21 cellular contexts compared by ENCODE assay signal in genomic region chr20:36315545-36316351, GRCh38. TPM values are rescaled to one million over a fixed set of nuclear protein-coding genes. Genes with fewer than 3 reads are reported as not detected.
DNase-seq lines count a peak whose midpoint lies in the region; ATAC-seq, FAIRE-seq and TF ChIP-seq lines count a peak whose summit lies in the region.
"Had no signal": no experiment of that assay in that cellular context is flagged by ENCODE, and none has a peak within 500 bp of the region (broad histone marks: within the 10 kb centered on the region; RNA-seq: fewer than 3 reads in every experiment).

No MANE protein-coding gene starts in this region.

- TF ChIP-seq CTCF in K562 (IDR thresholded peaks at IDR 0.05 in 2 of 3, conservative IDR thresholded peaks at IDR 0.05 in 1 of 3; ENCODE audit: insufficient read depth in 2 of 3, low read depth in 1 of 3, low read length in 3 of 3), result no peak
- TF ChIP-seq CTCF in BE2C (IDR thresholded peaks at IDR 0.05; ENCODE audit: low read depth, low read length), result no peak

- BruUV-seq in K562 (replicated peaks; lab: Mats Ljungman, UMichigan), result no TSS peak

- H3K9me3 ChIP-seq in K562 (replicated peaks; ENCODE audit: control insufficient read depth, insufficient read depth, low read depth, low read length), result no peaks in the 10 kb centered on the region
- no peaks in the 10 kb centered on the region for H3K9me3 ChIP-seq in BE2C
- H3K9me3 ChIP-seq: ascending aorta; BLaER1 treated with 17β-estradiol and CSF1 and Interleukin-3, amounts not matched to agents 10 nM and 100 nM had no signal

- WGBS in K562 (ENCODE audit: insufficient coverage, low coverage, missing lambda C conversion rate), result under 1% methylated on average over 11 of the region's 11 CpGs

- ATAC-seq in K562, result peak; percentile 53
- ATAC-seq: left colon; natural killer cell; stimulated activated effector memory CD8-positive, alpha-beta T cell treated with anti-CD3 and anti-CD28 coated beads, Interleukin-12 subunit alpha, Interleukin-12 subunit beta, amount 100 ng/mL, for 72 hours had no signal

- H3K4me2 ChIP-seq in K562 (ENCODE audit: insufficient read depth, low read length), result no peak overlapping the region
- H3K4me2 ChIP-seq: BLaER1 treated with 17β-estradiol and CSF1 and Interleukin-3, amounts not matched to agents 10 nM and 100 nM had no signal

- no peak overlapping the region for H2AFZ ChIP-seq in K562 (ENCODE audit: low read depth, low read length)
- H2AFZ ChIP-seq: parathyroid adenoma had no signal

- no peak for TF ChIP-seq POLR2A in K562 (conservative IDR thresholded peaks at IDR 0.05)
- no peak for TF ChIP-seq POLR2A in erythroblast (IDR thresholded peaks at IDR 0.05; ENCODE audit: low read length)

- no peaks in the 10 kb centered on the region for H3K79me2 ChIP-seq in K562 (ENCODE audit: control insufficient read depth, insufficient read depth, low read length)
- H3K79me2 ChIP-seq: parathyroid adenoma had no signal

- no peak for TF ChIP-seq EP300 in K562 (IDR thresholded peaks at IDR 0.05; ENCODE audit: low read length)

- no peak overlapping the region for H3K4me3 ChIP-seq in K562
- no peak overlapping the region for H3K4me3 ChIP-seq in BE2C (ENCODE audit: low read depth, low read length)
- H3K4me3 ChIP-seq: ascending aorta; BLaER1 treated with 17β-estradiol and CSF1 and Interleukin-3, amounts not matched to agents 10 nM and 100 nM had no signal

- H4K20me1 ChIP-seq in K562 (replicated peaks; ENCODE audit: control insufficient read depth, insufficient read depth, low read length), result peaks cover 5% of the 10 kb centered on the region; the same call in 1 of the 2 replicates

- H3K36me3 ChIP-seq in K562 (ENCODE audit: control insufficient read depth, insufficient read depth, low read length) (no peaks in the 10 kb centered on the region), BE2C (no peaks in the 10 kb centered on the region)
- H3K36me3 ChIP-seq: ascending aorta; BLaER1 treated with 17β-estradiol and CSF1 and Interleukin-3, amounts not matched to agents 10 nM and 100 nM had no signal

- no peak overlapping the region for H3K27ac ChIP-seq in K562 (ENCODE audit: extremely low read depth, low read depth, low read length)
- H3K27ac ChIP-seq: ascending aorta; BLaER1 treated with 17β-estradiol and CSF1 and Interleukin-3, amounts not matched to agents 10 nM and 100 nM; parathyroid adenoma had no signal

- peak; percentile 27 for DNase-seq in activated CD4-positive, CD25-positive, alpha-beta regulatory T cell treated with anti-CD3 and anti-CD28 coated beads, Interleukin-2, amount 50 U/mL, for 72 hours
- no peak for DNase-seq in activated CD4-positive, CD25-positive, alpha-beta regulatory T cell (lab: John Stamatoyannopoulos, UW)
- DNase-seq in NCI-H2029 (lab: John Stamatoyannopoulos, UW) (peak; percentile 71), K562 (ENCODE audit: extremely low read depth in 1 of 4, low spot score in 3 of 4) (peak in 1 of 4 experiments; percentile 4), posterior vena cava (ENCODE audit: low spot score) (peak; percentile 75), Ammon's horn (ENCODE audit: low spot score) (no peak), BE2C (no peak), erythroblast (lab: John Stamatoyannopoulos, UW) (no peak)
- DNase-seq: activated CD4-positive, alpha-beta T cell treated with anti-CD3 and anti-CD28 coated beads for 4 hours; activated naive CD4-positive, alpha-beta T cell treated with Interleukin-2 at 50 U/mL for 16 hours; effector memory CD4-positive, alpha-beta T cell; left colon; natural killer cell; NCI-H187 treated with DMSO at 0.1 percent for 48 hours had no signal

- in situ Hi-C loops in K562 (cut with MboI), result no loop called here

- no peak for FAIRE-seq in K562 (lab: Jason Lieb, UNC)
- FAIRE-seq: D721Med, GM18507, TTC549 had no signal

- intact Hi-C loops in K562 (cut with micrococcal nuclease), result no loop called here
- intact Hi-C loops in posterior vena cava (cut with DNase I), result no loop called here

- H3K9me1 ChIP-seq in K562 (ENCODE audit: control insufficient read depth, insufficient read depth, low read length), result no peaks in the 10 kb centered on the region

- POLR2A ChIA-PET in K562 (lab: Yijun Ruan, JAX), result interaction anchor here (0.7 to 1.1 kb wide), 2 partner anchors 16 to 127 kb away, joined by 3 to 5 read pairs; no protein-coding TSS in a partner anchor

- no peak for TF ChIP-seq RAD21 in K562 (CRISPR knock-in tag; conservative IDR thresholded peaks at IDR 0.05 in 1 of 2, IDR thresholded peaks at IDR 0.05 in 1 of 2)

- CTCF ChIA-PET in K562 (lab: Yijun Ruan, JAX; ENCODE audit: low intra/inter-chr PET ratio), result no interaction called here

- H3K27me3 ChIP-seq in K562 (ENCODE audit: control insufficient read depth in 2 of 2, insufficient read depth in 2 of 2, low read length in 2 of 2), result peaks cover 0 to 36% of the 10 kb centered on the region in 2 experiments; a peak in 4 of 5 replicates
- no peaks in the 10 kb centered on the region for H3K27me3 ChIP-seq in BE2C
- H3K27me3 ChIP-seq: ascending aorta had no signal

- peaks cover 0 to 6% of the 10 kb centered on the region in 2 experiments; a peak in 1 of 5 replicates for H3K4me1 ChIP-seq in K562 (replicated peaks in 1 of 2; ENCODE audit: control insufficient read depth in 2 of 2, insufficient read depth in 2 of 2, low read length in 2 of 2)
- H3K4me1 ChIP-seq in BE2C, result no peaks in the 10 kb centered on the region
- H3K4me1 ChIP-seq: ascending aorta; BLaER1 treated with 17β-estradiol and CSF1 and Interleukin-3, amounts not matched to agents 10 nM and 100 nM; parathyroid adenoma had no signal

- H3K9ac ChIP-seq in K562 (ENCODE audit: insufficient read depth in 1 of 2, low read depth in 2 of 2, low read length in 2 of 2), result no peak overlapping the region
- H3K9ac ChIP-seq: BLaER1 treated with 17β-estradiol and CSF1 and Interleukin-3, amounts not matched to agents 10 nM and 100 nM; parathyroid adenoma had no signal

TF ChIP-seq in K562, 482 proteins besides CTCF, POLR2A, EP300 and RAD21:
- no peak for TF ChIP-seq ZNF212 (CRISPR knock-in tag; IDR thresholded peaks at IDR 0.05)
- peak; percentile 40; the same call in 1 of the 2 replicates for TF ChIP-seq NFIC (IDR thresholded peaks at IDR 0.05)
- TF ChIP-seq FOXP4 (CRISPR knock-in tag; IDR thresholded peaks at IDR 0.05; ENCODE audit: borderline replicate concordance), result no peak
TF ChIP-seq in K562: peak in this region for 1.

RNA-seq across cellular contexts. Expression of gene DLGAP4, which starts 9.6 kb away (rescaled TPM):
- 20.3 and 54.2 TPM in 2 replicates for total RNA-seq in K562 (2011; cell fraction: chromatin; rRNA removed; ENCODE audit: low replicate concordance)
- 27.4 and 30.0 TPM in 2 replicates for total RNA-seq in K562 (2011; cell fraction: nucleolus; rRNA removed)
- 33.4 and 54.4 TPM in 2 replicates for total RNA-seq in K562 (2011; cell fraction: nucleoplasm; rRNA removed)
- total RNA-seq in K562 (2014; rRNA removed) (4.5 and 9.9 TPM in 2 replicates), K562 (2014; rRNA removed; fragmentation: Illumina TruSeq; extraction: Trizol) (2.3 and 3.2 TPM in 2 replicates), K562 (2015; rRNA removed; fragmentation: Illumina TruSeq; extraction: Trizol) (4.5 and 6.8 TPM in 2 replicates), K562 (2021) (26.1 and 34.1 TPM in 2 replicates), posterior vena cava (100 to 1,000 TPM; 116 to 141 TPM)
- polyA plus RNA-seq in K562 (2011; rRNA removed) (3.1 and 6.5 TPM in 2 replicates), K562 (2014; fragmentation: Illumina TruSeq; extraction: Trizol) (22.3 and 30.8 TPM in 2 replicates), K562 (2014; fragmentation: Nextera tagmentation; extraction: Ambion mirVana) (under 1 TPM; 0.31 to 0.74 TPM), K562 (2014; rRNA removed) (9.5 and 11.9 TPM in 2 replicates)
- 9.9 and 17.6 TPM in 2 replicates for polyA plus RNA-seq in K562 (2011; cell fraction: cytosol; rRNA removed)
- polyA plus RNA-seq in K562 (2011; cell fraction: nucleus; rRNA removed), result 20.7 and 29.9 TPM in 2 replicates
- polyA plus RNA-seq in K562 (2012), result 16.7 and 28.3 TPM in 2 replicates
- polyA minus RNA-seq in K562 (2011; rRNA and poly(A)+ RNA removed), result 4.4 and 5.6 TPM in 2 replicates
- 24.3 and 33.7 TPM in 2 replicates for polyA minus RNA-seq in K562 (2011; cell fraction: cytosol; rRNA and poly(A)+ RNA removed)
- 7.7 and 10.9 TPM in 2 replicates for polyA minus RNA-seq in K562 (2011; cell fraction: nucleus; rRNA and poly(A)+ RNA removed)
- 71.6 TPM for polyA plus RNA-seq in BE2C (2012; ENCODE audit: insufficient read depth, insufficient read length, low read depth)

Comparison
In these comparisons a context has a peak if more than half of its experiments do, and no peak if none do; other contexts are left out.
1. DNase-seq: peak in activated CD4-positive, CD25-positive, alpha-beta regulatory T cell treated with anti-CD3 and anti-CD28 coated beads, Interleukin-2, amount 50 U/mL, for 72 hours (single experiment), NCI-H2029 (single experiment) and posterior vena cava (single experiment); none in activated CD4-positive, CD25-positive, alpha-beta regulatory T cell (0 of 4), Ammon's horn (single experiment), BE2C (single experiment) and erythroblast (0 of 2).